In genomic region chr12:64340546-64340945, GRCh38 we compare ENCODE assay signal across 9 cellular contexts. TPM values are rescaled to one million over a fixed set of nuclear protein-coding genes. Genes with fewer than 3 reads are reported as not detected.
"Had no signal": no experiment of that assay in that cellular context is flagged by ENCODE, and none has a peak within 500 bp of the region (broad histone marks: within the 10 kb centered on the region; RNA-seq: fewer than 3 reads in every experiment).

No MANE protein-coding gene starts in this region.

RNA-seq across cellular contexts. Expression of gene C12orf56, which starts 50.0 kb away (rescaled TPM):
- total RNA-seq: activated B cell treated with CpG ODN at 0.5 μM for 24 hours; activated CD4-positive, alpha-beta memory T cell treated with anti-CD3 and anti-CD28 coated beads for 36 hours; activated CD4-positive, alpha-beta T cell treated with anti-CD3 and anti-CD28 coated beads for 36 hours; activated CD4-positive, alpha-beta T cell treated with anti-CD3 and anti-CD28 coated beads, Interleukin-2, amount 10 ng/mL, durations not matched to agents 24 days and 14 days; activated CD4-positive, alpha-beta T cell treated with anti-CD3 and anti-CD28 coated beads, Interleukin-2, amount 10 ng/mL, durations not matched to agents 7 days and 5 days; activated CD8-positive, alpha-beta memory T cell treated with anti-CD3 and anti-CD28 coated beads for 36 hours; activated CD8-positive, alpha-beta memory T cell treated with anti-CD3 and anti-CD28 coated beads, Interleukin-2, amount 10 ng/mL, durations not matched to agents 7 days and 5 days; activated CD8-positive, alpha-beta T cell treated with anti-CD3 and anti-CD28 coated beads for 36 hours; activated CD8-positive, alpha-beta T cell treated with anti-CD3 and anti-CD28 coated beads, Interleukin-2, amount 10 ng/mL, durations not matched to agents 7 days and 5 days had no signal
